In the genomic region with DNA sequence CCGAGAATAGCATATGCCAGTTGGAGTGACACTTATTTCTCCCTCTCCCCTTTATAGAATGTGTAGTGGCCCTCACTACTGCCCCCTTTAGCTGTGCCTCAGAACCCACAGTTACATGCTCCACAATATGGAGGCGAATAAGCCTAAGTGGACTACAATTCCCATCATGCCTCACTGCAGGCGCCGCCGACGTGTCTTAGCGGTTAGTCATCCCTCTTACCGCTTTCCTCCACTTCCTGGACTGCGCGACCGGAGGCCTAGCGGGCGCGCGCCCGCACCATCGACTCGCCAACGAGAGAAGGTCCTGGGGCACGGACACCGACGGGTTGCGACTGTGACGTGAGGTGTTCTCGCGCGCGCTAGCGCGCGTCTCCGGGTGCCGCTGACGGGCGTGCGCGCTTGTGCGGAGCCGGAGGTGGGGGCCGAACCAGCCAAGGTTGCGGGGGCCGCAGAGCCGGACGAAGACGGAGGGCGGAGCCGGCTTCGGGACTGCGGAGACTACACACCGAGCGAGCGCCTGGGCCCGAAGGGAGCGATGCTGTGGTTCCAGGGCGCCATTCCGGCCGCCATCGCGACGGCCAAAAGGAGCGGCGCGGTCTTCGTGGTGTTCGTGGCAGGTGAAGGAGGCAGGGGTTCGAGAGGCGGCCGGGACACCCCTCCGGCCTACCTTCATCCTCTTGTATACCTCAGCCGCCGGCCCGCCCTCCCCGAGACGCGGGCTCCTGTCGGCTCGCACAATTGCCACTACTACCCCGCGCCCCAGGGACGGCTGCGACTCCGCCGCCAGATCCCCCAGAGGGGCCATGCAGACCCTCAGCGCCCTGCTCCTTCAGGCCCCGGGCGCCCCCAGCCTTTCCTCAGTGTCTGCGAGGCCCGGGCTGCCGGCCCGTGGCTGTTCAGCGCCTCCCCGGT, we compare ENCODE assay signal across 8 cellular contexts. TPM values are rescaled to one million over a fixed set of nuclear protein-coding genes. Genes with fewer than 3 reads are reported as not detected.
DNase-seq lines count a peak whose midpoint lies in the region; ATAC-seq, FAIRE-seq and TF ChIP-seq lines count a peak whose summit lies in the region.

A gene with protein sequence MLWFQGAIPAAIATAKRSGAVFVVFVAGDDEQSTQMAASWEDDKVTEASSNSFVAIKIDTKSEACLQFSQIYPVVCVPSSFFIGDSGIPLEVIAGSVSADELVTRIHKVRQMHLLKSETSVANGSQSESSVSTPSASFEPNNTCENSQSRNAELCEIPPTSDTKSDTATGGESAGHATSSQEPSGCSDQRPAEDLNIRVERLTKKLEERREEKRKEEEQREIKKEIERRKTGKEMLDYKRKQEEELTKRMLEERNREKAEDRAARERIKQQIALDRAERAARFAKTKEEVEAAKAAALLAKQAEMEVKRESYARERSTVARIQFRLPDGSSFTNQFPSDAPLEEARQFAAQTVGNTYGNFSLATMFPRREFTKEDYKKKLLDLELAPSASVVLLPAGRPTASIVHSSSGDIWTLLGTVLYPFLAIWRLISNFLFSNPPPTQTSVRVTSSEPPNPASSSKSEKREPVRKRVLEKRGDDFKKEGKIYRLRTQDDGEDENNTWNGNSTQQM (plus strand): TSS at position 461 of the 912 bp plus-strand sequence. CDS start 75 bp downstream, at position 536.

- H3K4me3 ChIP-seq in BJ (ENCODE audit: low read depth, low read length) (peak within 1 kb of the TSS; percentile 87), coronary artery (peak within 1 kb of the TSS; percentile 96)

- TF ChIP-seq CTCF in BJ (IDR thresholded peaks at IDR 0.05; ENCODE audit: insufficient read depth, low read depth, low read length): peak; percentile 56
- no peak for TF ChIP-seq CTCF in coronary artery (IDR thresholded peaks at IDR 0.05)

- H3K36me3 ChIP-seq in BJ (ENCODE audit: control insufficient read depth, insufficient read depth, low read length): no peaks in the 10 kb centered on the region

- H3K27me3 ChIP-seq in BJ (ENCODE audit: control insufficient read depth, insufficient read depth, low read length): no peaks in the 10 kb centered on the region

- H3K36me3 Mint-ChIP-seq in activated CD4-positive, alpha-beta T cell treated with anti-CD3 and anti-CD28 coated beads, Interleukin-2, amount 10 ng/mL, durations not matched to agents 24 days and 14 days (ENCODE audit: low read depth): peaks cover 21% of the 10 kb centered on the region

- H3K4me1 Mint-ChIP-seq in activated CD4-positive, alpha-beta T cell treated with anti-CD3 and anti-CD28 coated beads, Interleukin-2, amount 10 ng/mL, durations not matched to agents 24 days and 14 days: peaks cover 35% of the 10 kb centered on the region

- H3K27me3 Mint-ChIP-seq in activated CD4-positive, alpha-beta T cell treated with anti-CD3 and anti-CD28 coated beads, Interleukin-2, amount 10 ng/mL, durations not matched to agents 24 days and 14 days: no peaks in the 10 kb centered on the region

- CTCF ChIA-PET in BJ (lab: Yijun Ruan, JAX): interaction anchor here (0.9 to 1.7 kb wide), 5 partner anchors 9 to 40 kb away, joined by 3 to 4 read pairs (median 3); no protein-coding TSS in a partner anchor

- peak within 1 kb of the TSS; percentile 99 to 100 for H3K27ac ChIP-seq in coronary artery

- FAIRE-seq in GM19239 (lab: Jason Lieb, UNC): peak; percentile 97

- intact Hi-C loops in activated CD4-positive, alpha-beta T cell treated with anti-CD3 and anti-CD28 coated beads, Interleukin-2, amount 10 ng/mL, durations not matched to agents 24 days and 14 days (cut with micrococcal nuclease): loop anchor here (1.0 to 5.0 kb wide), 9 partner anchors 56 to 823 kb away; a partner anchor contains a TSS
- intact Hi-C loops in left colon (cut with DNase I, micrococcal nuclease): no loop called here

- DNase-seq in BJ (ENCODE audit: low read depth): peak; percentile 97
- DNase-seq in GM19239 (ENCODE audit: insufficient read length, low spot score): peak; percentile 86
- DNase-seq in NCI-H526 (lab: John Stamatoyannopoulos, UW): peak; percentile 97 to 99
- peak; percentile 96 for DNase-seq in activated CD4-positive, alpha-beta T cell treated with anti-CD3 and anti-CD28 coated beads, Interleukin-2, amount 10 ng/mL, durations not matched to agents 24 days and 14 days
- peak; percentile 99 for DNase-seq in coronary artery (ENCODE audit: low spot score)
- DNase-seq in left colon: peak; percentile 95 to 99
- DNase-seq in stimulated activated CD4-positive, alpha-beta T cell treated with anti-CD3 and anti-CD28 coated beads, Interleukin-2, amount 100 ng/mL, for 24 hours: peak; percentile 93 to 95

- H3K27ac Mint-ChIP-seq in activated CD4-positive, alpha-beta T cell treated with anti-CD3 and anti-CD28 coated beads, Interleukin-2, amount 10 ng/mL, durations not matched to agents 24 days and 14 days: peak within 1 kb of the TSS; percentile 100

- peak within 1 kb of the TSS; percentile 99 for H3K4me3 Mint-ChIP-seq in activated CD4-positive, alpha-beta T cell treated with anti-CD3 and anti-CD28 coated beads, Interleukin-2, amount 10 ng/mL, durations not matched to agents 24 days and 14 days

- ATAC-seq in HG03460 (IDR thresholded peaks at IDR 0.05; ENCODE audit: unreplicated experiment) (peak; percentile 87), left colon (peak; percentile 93)

- POLR2A ChIA-PET in BJ (lab: Charles Lee): interaction anchor here (0.6 to 0.7 kb wide), 5 partner anchors 29 to 562 kb away, joined by 8 to 17 read pairs (median 9); no protein-coding TSS in a partner anchor

- peaks cover 7% of the 10 kb centered on the region for H3K9me3 Mint-ChIP-seq in activated CD4-positive, alpha-beta T cell treated with anti-CD3 and anti-CD28 coated beads, Interleukin-2, amount 10 ng/mL, durations not matched to agents 24 days and 14 days

RNA-seq across cellular contexts. Expression of the gene that starts here (rescaled TPM):
- polyA plus RNA-seq in BJ (2011; rRNA removed): 51.1 and 75.6 TPM in 2 replicates
- 28.0 and 34.0 TPM in 2 replicates for polyA minus RNA-seq in BJ (2011; rRNA and poly(A)+ RNA removed)
- total RNA-seq in activated CD4-positive, alpha-beta T cell treated with anti-CD3 and anti-CD28 coated beads, Interleukin-2, amount 10 ng/mL, durations not matched to agents 24 days and 14 days: 116 and 127 TPM in 2 replicates
- total RNA-seq in left colon: 100 to 1,000 TPM; 103 to 107 TPM

Comparison
In these comparisons a context has a peak if more than half of its experiments do, and no peak if none do; other contexts are left out.
1. Peak in every context shown above with its lines: DNase-seq, ATAC-seq, H3K4me3 ChIP-seq and H3K27ac ChIP-seq.